8 cellular contexts compared by ENCODE assay signal in genomic region chr22:35539910-35540599, GRCh38. TPM values are rescaled to one million over a fixed set of nuclear protein-coding genes. Genes with fewer than 3 reads are reported as not detected.
DNase-seq lines count a peak whose midpoint lies in the region; ATAC-seq, FAIRE-seq and TF ChIP-seq lines count a peak whose summit lies in the region.

No MANE protein-coding gene starts in this region.

- no peaks in the 10 kb centered on the region for H3K9me3 Mint-ChIP-seq in neural crest cell

- H3K4me1 Mint-ChIP-seq in neural crest cell, result no peaks in the 10 kb centered on the region

- peaks cover 6% of the 10 kb centered on the region for H3K4me1 ChIP-seq in ACC112 (ENCODE audit: control insufficient read depth, insufficient read depth, low read length, unreplicated experiment)
- no peaks in the 10 kb centered on the region for H3K4me1 ChIP-seq in OCI-LY3 (ENCODE audit: low read length)
- peaks cover 14 to 42% (median 21%) of the 10 kb centered on the region in 4 donors for H3K4me1 ChIP-seq in stomach

- FAIRE-seq in frontal cortex (lab: Jason Lieb, UNC), result no peak

- no peaks in the 10 kb centered on the region for H3K36me3 ChIP-seq in ACC112 (ENCODE audit: insufficient read depth, low read length)
- H3K36me3 ChIP-seq in OCI-LY3 (replicated peaks; ENCODE audit: low read depth, low read length), result no peaks in the 10 kb centered on the region
- no peaks in the 10 kb centered on the region for H3K36me3 ChIP-seq in stomach

- H3K27me3 Mint-ChIP-seq in neural crest cell (ENCODE audit: low read depth), result peaks cover 68% of the 10 kb centered on the region

- no peak for ATAC-seq in GM18517 (IDR thresholded peaks at IDR 0.05; ENCODE audit: unreplicated experiment)

- H3K4me2 ChIP-seq in OCI-LY3 (ENCODE audit: low read length), result peak overlapping the region; percentile 58

- no peak overlapping the region for H3K27ac ChIP-seq in ACC112 (ENCODE audit: low read depth, low read length)
- H3K27ac ChIP-seq in OCI-LY3 (ENCODE audit: low read length), result no peak overlapping the region
- H3K27ac ChIP-seq in stomach, result peak overlapping the region in 3 of 5 donors; percentile 22 to 83 (median 63)

- 2 to 23% (median 3%) methylated on average over 8 to 89 of the region's 89 CpGs for WGBS in stomach, 5 donors

- TF ChIP-seq POLR2A in stomach (IDR thresholded peaks at IDR 0.05), result no peak

- TF ChIP-seq CTCF in OCI-LY3 (IDR thresholded peaks at IDR 0.05; ENCODE audit: low read depth, low read length) (no peak), neural crest cell (conservative IDR thresholded peaks at IDR 0.05) (no peak), stomach (IDR thresholded peaks at IDR 0.05) (no peak)

- no peaks in the 10 kb centered on the region for H4K20me1 ChIP-seq in OCI-LY3 (ENCODE audit: insufficient read depth, low read length)

- DNase-seq in GM19240 (ENCODE audit: insufficient read length, low spot score), result peak; percentile 68
- peak; percentile 40 for DNase-seq in activated effector memory CD4-positive, alpha-beta T cell treated with Interleukin-2 at 50 U/mL for 16 hours
- peak; percentile 89 to 92 for DNase-seq in frontal cortex (ENCODE audit: low spot score in 2 of 2)
- peak; percentile 52 for DNase-seq in neural crest cell (ENCODE audit: low read depth, low spot score)
- peak; percentile 66 for DNase-seq in stomach

- H3K9me3 ChIP-seq in OCI-LY3 (ENCODE audit: insufficient read depth, low read length) (no peaks in the 10 kb centered on the region), stomach (no peaks in the 10 kb centered on the region)

- H3K79me2 ChIP-seq in ACC112 (ENCODE audit: control insufficient read depth, insufficient read depth, low read length, unreplicated experiment), result no peaks in the 10 kb centered on the region
- H3K79me2 ChIP-seq in OCI-LY3 (ENCODE audit: low read length), result no peaks in the 10 kb centered on the region

- TF ChIP-seq EP300 in stomach (IDR thresholded peaks at IDR 0.05), result no peak

- H2AFZ ChIP-seq in ACC112 (ENCODE audit: low read length, unreplicated experiment) (peak overlapping the region; percentile 50), OCI-LY3 (ENCODE audit: low read depth, low read length) (no peak overlapping the region)

- peaks cover 23% of the 10 kb centered on the region for H3K27me3 ChIP-seq in ACC112 (ENCODE audit: insufficient read depth, low read length)
- H3K27me3 ChIP-seq in OCI-LY3 (ENCODE audit: low read depth, low read length), result peaks cover 40% of the 10 kb centered on the region
- H3K27me3 ChIP-seq in stomach, result peaks cover 0 to 48% (median 10%) of the 10 kb centered on the region in 3 donors

- H3K4me3 ChIP-seq in ACC112 (ENCODE audit: low read depth, low read length) (peak overlapping the region; percentile 73), OCI-LY3 (ENCODE audit: low read length) (peak overlapping the region; percentile 67), stomach (peak overlapping the region; percentile 59 to 71 (median 62))

- no peak overlapping the region for H3K27ac Mint-ChIP-seq in neural crest cell (ENCODE audit: unreplicated experiment)

- intact Hi-C loops in stomach (cut with DNase I; ENCODE audit: low total_unique reads), result no loop called here

- no peak overlapping the region for H3K9ac ChIP-seq in OCI-LY3 (ENCODE audit: low read length)

- peak overlapping the region; percentile 80 for H3K4me3 Mint-ChIP-seq in neural crest cell

- H3K36me3 Mint-ChIP-seq in neural crest cell (ENCODE audit: low read depth), result no peaks in the 10 kb centered on the region

RNA-seq across cellular contexts. Expression of gene RASD2, which starts 0.6 kb away (rescaled TPM):
- 1.2 TPM for total RNA-seq in frontal cortex
- not detected in 2 replicates for total RNA-seq in neural crest cell
- total RNA-seq in stomach, result 1 to 10 TPM in 1 of 5 donors, under 1 TPM in 4; 0.43 to 3.6 (median 0.58) TPM
- polyA plus RNA-seq in stomach, result 1 to 10 TPM in 1 of 3 donors, under 1 TPM in 2; 0.68 to 2.9 (median 0.76) TPM

Comparison
In these comparisons a context has a peak if more than half of its experiments do, and no peak if none do; other contexts are left out.
1. H3K27ac ChIP-seq: peak in stomach (3 of 5); none in ACC112 (single experiment) and OCI-LY3 (single experiment).
2. DNase-seq: peak in every context shown above with its lines; median percentile 90 in frontal cortex; 68 in GM19240; 66 in stomach; 52 in neural crest cell; 40 in activated effector memory CD4-positive, alpha-beta T cell treated with Interleukin-2 at 50 U/mL for 16 hours.
3. Peak in every context shown above with its lines, with median percentiles within 50 percentile points of each other: H3K4me3 ChIP-seq.